11 cellular contexts compared by ENCODE assay signal in the genomic region with DNA sequence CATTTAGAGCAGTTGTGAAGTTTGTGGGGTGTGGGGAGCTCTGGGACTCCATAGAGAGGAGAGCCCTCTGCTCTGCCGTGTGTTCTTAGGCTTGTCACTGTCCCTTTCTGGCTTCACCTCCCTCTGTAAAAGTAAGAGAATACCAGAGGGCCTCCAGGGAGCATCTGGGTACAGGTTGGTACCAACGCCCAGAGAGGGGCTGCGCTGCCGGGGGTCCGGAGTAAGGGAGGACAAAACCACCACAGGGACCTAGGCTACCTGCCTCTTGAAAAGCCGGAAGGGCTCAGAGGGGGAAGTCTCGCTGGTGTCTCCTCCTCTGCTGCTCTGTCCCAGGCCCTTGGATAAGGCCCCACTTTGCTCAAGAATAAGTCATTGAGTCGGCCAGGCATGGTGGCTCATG. TPM values are rescaled to one million over a fixed set of nuclear protein-coding genes. Genes with fewer than 3 reads are reported as not detected.
A peak's percentile ranks its signal among the peaks of the same experiment; 100 is the strongest.
DNase-seq lines count a peak whose midpoint lies in the region; ATAC-seq and TF ChIP-seq lines count a peak whose summit lies in the region.
"Had no signal": no experiment of that assay in that cellular context is flagged by ENCODE, and none has a peak within 500 bp of the region (broad histone marks: within the 10 kb centered on the region; RNA-seq: fewer than 3 reads in every experiment).

No MANE protein-coding gene starts in this region.

- intact Hi-C loops in activated CD8-positive, alpha-beta T cell treated with anti-CD3 and anti-CD28 coated beads for 36 hours (cut with micrococcal nuclease) = no loop called here
- intact Hi-C loops in esophagus muscularis mucosa (cut with DNase I) (no loop called here), ovary (cut with DNase I) (no loop called here)

- no peak overlapping the region for H3K27ac Mint-ChIP-seq in activated CD8-positive, alpha-beta T cell treated with anti-CD3 and anti-CD28 coated beads, Interleukin-2, amount 10 ng/mL, durations not matched to agents 7 days and 5 days
- H3K27ac Mint-ChIP-seq in activated CD8-positive, alpha-beta T cell treated with anti-CD3 and anti-CD28 coated beads for 36 hours = no peak overlapping the region
- no peak overlapping the region for H3K27ac Mint-ChIP-seq in type B pancreatic cell

- no peaks in the 10 kb centered on the region for H3K9me3 Mint-ChIP-seq in activated CD8-positive, alpha-beta T cell treated with anti-CD3 and anti-CD28 coated beads, Interleukin-2, amount 10 ng/mL, durations not matched to agents 7 days and 5 days (ENCODE audit: insufficient read depth)
- no peaks in the 10 kb centered on the region for H3K9me3 Mint-ChIP-seq in activated CD8-positive, alpha-beta T cell treated with anti-CD3 and anti-CD28 coated beads for 36 hours
- no peaks in the 10 kb centered on the region for H3K9me3 Mint-ChIP-seq in type B pancreatic cell

- no peak for TF ChIP-seq CTCF in activated CD8-positive, alpha-beta T cell treated with anti-CD3 and anti-CD28 coated beads for 36 hours (IDR thresholded peaks at IDR 0.05)
- TF ChIP-seq CTCF in esophagus muscularis mucosa (IDR thresholded peaks at IDR 0.05) = no peak
- no peak for TF ChIP-seq CTCF in ovary (IDR thresholded peaks at IDR 0.05)
- TF ChIP-seq CTCF in type B pancreatic cell (conservative IDR thresholded peaks at IDR 0.05) = no peak

- 91% methylated on average over 8 of the region's 8 CpGs for WGBS in esophagus muscularis mucosa
- 85 to 94% (median 86%) methylated on average over 8 of the region's 8 CpGs for WGBS in ovary, 3 donors

- peak; percentile 9 for DNase-seq in activated CD8-positive, alpha-beta T cell treated with anti-CD3 and anti-CD28 coated beads, Interleukin-2, amount 10 ng/mL, durations not matched to agents 7 days and 5 days
- DNase-seq in activated CD8-positive, alpha-beta T cell treated with anti-CD3 and anti-CD28 coated beads for 36 hours = no peak
- DNase-seq in esophagus muscularis mucosa (ENCODE audit: extremely low spot score) (peak; percentile 79), ovary (no peak), type B pancreatic cell (ENCODE audit: extremely low spot score, unreplicated experiment) (peak; percentile 44), RKO (ENCODE audit: low spot score) (no peak), NCI-H146 (lab: John Stamatoyannopoulos, UW) (no peak)
- no peak for DNase-seq in stimulated activated CD4-positive, alpha-beta T cell treated with anti-CD3 and anti-CD28 coated beads, Interleukin-2, amount 100 ng/mL, for 24 hours
- DNase-seq: activated naive CD4-positive, alpha-beta T cell treated with anti-CD3 and anti-CD28 coated beads, Interleukin-2, amount 50 U/mL, for 16 hours; T-helper 2 cell had no signal

- ATAC-seq in activated CD8-positive, alpha-beta T cell treated with anti-CD3 and anti-CD28 coated beads, Interleukin-2, amount 10 ng/mL, durations not matched to agents 7 days and 5 days = no peak
- ATAC-seq in activated CD8-positive, alpha-beta T cell treated with anti-CD3 and anti-CD28 coated beads for 36 hours = no peak

- H3K27me3 Mint-ChIP-seq in activated CD8-positive, alpha-beta T cell treated with anti-CD3 and anti-CD28 coated beads, Interleukin-2, amount 10 ng/mL, durations not matched to agents 7 days and 5 days (ENCODE audit: low read depth) = peaks cover 13% of the 10 kb centered on the region
- H3K27me3 Mint-ChIP-seq in activated CD8-positive, alpha-beta T cell treated with anti-CD3 and anti-CD28 coated beads for 36 hours = peaks cover 9% of the 10 kb centered on the region
- H3K27me3 Mint-ChIP-seq in type B pancreatic cell = peaks cover 3% of the 10 kb centered on the region

- H3K27me3 ChIP-seq in esophagus muscularis mucosa = no peaks in the 10 kb centered on the region
- H3K27me3 ChIP-seq in ovary = no peaks in the 10 kb centered on the region

- TF ChIP-seq POLR2A in esophagus muscularis mucosa (IDR thresholded peaks at IDR 0.05; ENCODE audit: low read depth) (no peak), ovary (IDR thresholded peaks at IDR 0.05) (no peak)

- H3K36me3 Mint-ChIP-seq in activated CD8-positive, alpha-beta T cell treated with anti-CD3 and anti-CD28 coated beads, Interleukin-2, amount 10 ng/mL, durations not matched to agents 7 days and 5 days (ENCODE audit: low read depth) = no peaks in the 10 kb centered on the region
- H3K36me3 Mint-ChIP-seq in activated CD8-positive, alpha-beta T cell treated with anti-CD3 and anti-CD28 coated beads for 36 hours (ENCODE audit: low read depth) = no peaks in the 10 kb centered on the region
- no peaks in the 10 kb centered on the region for H3K36me3 Mint-ChIP-seq in type B pancreatic cell

- no peaks in the 10 kb centered on the region for H3K9me3 ChIP-seq in esophagus muscularis mucosa
- no peaks in the 10 kb centered on the region for H3K9me3 ChIP-seq in ovary

- no peaks in the 10 kb centered on the region for H3K4me1 Mint-ChIP-seq in activated CD8-positive, alpha-beta T cell treated with anti-CD3 and anti-CD28 coated beads, Interleukin-2, amount 10 ng/mL, durations not matched to agents 7 days and 5 days (ENCODE audit: low read depth)
- no peaks in the 10 kb centered on the region for H3K4me1 Mint-ChIP-seq in activated CD8-positive, alpha-beta T cell treated with anti-CD3 and anti-CD28 coated beads for 36 hours (ENCODE audit: low read depth)
- H3K4me1 Mint-ChIP-seq in type B pancreatic cell (ENCODE audit: unreplicated experiment) = peaks cover 17% of the 10 kb centered on the region

- TF ChIP-seq EP300 in esophagus muscularis mucosa (IDR thresholded peaks at IDR 0.05) (no peak), ovary (IDR thresholded peaks at IDR 0.05) (no peak)

- H3K4me3 Mint-ChIP-seq in activated CD8-positive, alpha-beta T cell treated with anti-CD3 and anti-CD28 coated beads, Interleukin-2, amount 10 ng/mL, durations not matched to agents 7 days and 5 days = no peak overlapping the region
- no peak overlapping the region for H3K4me3 Mint-ChIP-seq in activated CD8-positive, alpha-beta T cell treated with anti-CD3 and anti-CD28 coated beads for 36 hours
- no peak overlapping the region for H3K4me3 Mint-ChIP-seq in type B pancreatic cell

- CTCF ChIA-PET in activated CD8-positive, alpha-beta T cell treated with anti-CD3 and anti-CD28 coated beads, Interleukin-2, amount 10 ng/mL, durations not matched to agents 7 days and 5 days (lab: Charles Lee) = no interaction called here
- CTCF ChIA-PET in activated CD8-positive, alpha-beta T cell treated with anti-CD3 and anti-CD28 coated beads for 36 hours (lab: Charles Lee) = no interaction called here

- H3K4me3 ChIP-seq in esophagus muscularis mucosa (no peak overlapping the region), ovary (no peak overlapping the region)

- POLR2A ChIA-PET in activated CD8-positive, alpha-beta T cell treated with anti-CD3 and anti-CD28 coated beads, Interleukin-2, amount 10 ng/mL, durations not matched to agents 7 days and 5 days (lab: Charles Lee) = no interaction called here
- POLR2A ChIA-PET in activated CD8-positive, alpha-beta T cell treated with anti-CD3 and anti-CD28 coated beads for 36 hours (lab: Charles Lee) = interaction anchor here (0.6 kb wide), 1 partner anchor 295 kb away, joined by 3 read pairs; no protein-coding TSS in a partner anchor

- H3K27ac ChIP-seq in esophagus muscularis mucosa (replicated peaks in 1 of 4) = peak overlapping the region; percentile 92 to 96 (median 94)
- H3K27ac ChIP-seq in ovary = peak overlapping the region; percentile 60 to 76

- H3K36me3 ChIP-seq in esophagus muscularis mucosa = peaks cover 0 to 12% (median 0%) of the 10 kb centered on the region in 4 donors
- H3K36me3 ChIP-seq in ovary = no peaks in the 10 kb centered on the region

- peaks cover 42 to 57% (median 49%) of the 10 kb centered on the region in 4 donors for H3K4me1 ChIP-seq in esophagus muscularis mucosa
- H3K4me1 ChIP-seq in ovary (ENCODE audit: insufficient read depth) = peaks cover 15% of the 10 kb centered on the region

RNA-seq across cellular contexts. Expression of a gene that starts 3.1 kb away (rescaled TPM):
- not detected for total RNA-seq in activated CD8-positive, alpha-beta T cell treated with anti-CD3 and anti-CD28 coated beads, Interleukin-2, amount 10 ng/mL, durations not matched to agents 7 days and 5 days
- total RNA-seq in activated CD8-positive, alpha-beta T cell treated with anti-CD3 and anti-CD28 coated beads for 36 hours = not detected
- total RNA-seq in esophagus muscularis mucosa = 100 to 1,000 TPM; 139 to 354 (median 244) TPM
- total RNA-seq in ovary = 10 to 100 TPM; 27.1 to 57.3 (median 31.4) TPM
- polyA plus RNA-seq in ovary = 10 to 100 TPM; 30.0 to 55.0 TPM
- 27.2 and 30.0 TPM in 2 replicates for total RNA-seq in type B pancreatic cell (ENCODE audit: low replicate concordance)

RNA-seq across cellular contexts. Expression of a gene that starts 44.2 kb away (rescaled TPM):
- not detected for total RNA-seq in activated CD8-positive, alpha-beta T cell treated with anti-CD3 and anti-CD28 coated beads, Interleukin-2, amount 10 ng/mL, durations not matched to agents 7 days and 5 days
- not detected for total RNA-seq in activated CD8-positive, alpha-beta T cell treated with anti-CD3 and anti-CD28 coated beads for 36 hours
- total RNA-seq in esophagus muscularis mucosa (1 to 10 TPM in 2 of 4 donors, under 1 TPM in 1, not detected in 1; 0.45 to 1.8 (median 1.7) TPM), ovary (not detected), type B pancreatic cell (ENCODE audit: low replicate concordance) (not detected in 2 replicates)
- not detected for polyA plus RNA-seq in ovary
- total RNA-seq: progenitor cell of endocrine pancreas had no signal

Comparison
In these comparisons a context has a peak if more than half of its experiments do, and no peak if none do; other contexts are left out.
1. DNase-seq: peak in activated CD8-positive, alpha-beta T cell treated with anti-CD3 and anti-CD28 coated beads, Interleukin-2, amount 10 ng/mL, durations not matched to agents 7 days and 5 days (single experiment), esophagus muscularis mucosa (single experiment) and type B pancreatic cell (single experiment); none in activated CD8-positive, alpha-beta T cell treated with anti-CD3 and anti-CD28 coated beads for 36 hours (single experiment), ovary (0 of 5), RKO (single experiment), stimulated activated CD4-positive, alpha-beta T cell treated with anti-CD3 and anti-CD28 coated beads, Interleukin-2, amount 100 ng/mL, for 24 hours (0 of 2) and NCI-H146 (single experiment).
2. RNA of a gene that starts 3.1 kb away (total RNA-seq): 139 to 354 TPM in esophagus muscularis mucosa, 27.1 to 57.3 TPM in ovary and 27.2 to 30.0 TPM in type B pancreatic cell; not detected in activated CD8-positive, alpha-beta T cell treated with anti-CD3 and anti-CD28 coated beads, Interleukin-2, amount 10 ng/mL, durations not matched to agents 7 days and 5 days and not detected in activated CD8-positive, alpha-beta T cell treated with anti-CD3 and anti-CD28 coated beads for 36 hours; every median in the first group is over 10 times any median in the second.